In genomic region chr15:40844543-40844981, GRCh38 we compare ENCODE assay signal across 1 cellular context.
TF ChIP-seq lines count a peak whose summit lies in the region.

No MANE protein-coding gene starts in this region.

TF ChIP-seq in IMR-90, 13 proteins besides CTCF, POLR2A, EP300 and RAD21:
- TF ChIP-seq USF2 (IDR thresholded peaks at IDR 0.05; ENCODE audit: low read depth, low read length) (no peak), NFE2L2 (IDR thresholded peaks at IDR 0.05; ENCODE audit: low read depth, low read length) (no peak), SMC3 (IDR thresholded peaks at IDR 0.05; ENCODE audit: low read depth, low read length) (no peak), FOS (IDR thresholded peaks at IDR 0.05; ENCODE audit: low read depth, low read length) (no peak), MAZ (IDR thresholded peaks at IDR 0.05; ENCODE audit: borderline replicate concordance, low read depth, low read length) (no peak), ELK1 (IDR thresholded peaks at IDR 0.05; ENCODE audit: borderline replicate concordance, low read depth, low read length) (no peak), MAFK (IDR thresholded peaks at IDR 0.05; ENCODE audit: low read depth, low read length) (no peak), BHLHE40 (IDR thresholded peaks at IDR 0.05; ENCODE audit: low read depth, low read length) (no peak), CHD1 (IDR thresholded peaks at IDR 0.05; ENCODE audit: low read depth, low read length) (no peak), CEBPB (IDR thresholded peaks at IDR 0.05; ENCODE audit: low read depth, low read length) (no peak), RCOR1 (IDR thresholded peaks at IDR 0.05; ENCODE audit: insufficient replicate concordance, low read length) (no peak), MXI1 (IDR thresholded peaks at IDR 0.05; ENCODE audit: borderline replicate concordance, low read depth, low read length) (no peak), RFX5 (IDR thresholded peaks at IDR 0.05; ENCODE audit: low read depth, low read length) (no peak)
